8 cellular contexts compared by ENCODE assay signal in genomic region chr22:49960159-49960966, GRCh38. TPM values are rescaled to one million over a fixed set of nuclear protein-coding genes. Genes with fewer than 3 reads are reported as not detected.
DNase-seq lines count a peak whose midpoint lies in the region; ATAC-seq and TF ChIP-seq lines count a peak whose summit lies in the region.

Gene PIM3, plus strand, starts transcription at chr22:49960772. Its CDS starts 176 bp downstream, at chr22:49960948.

- POLR2A ChIA-PET in AG04450 (lab: Yijun Ruan, JAX) = interaction anchor here (2.8 to 3.5 kb wide), 2 partner anchors 8 to 24 kb away, joined by 14 to 20 read pairs; no protein-coding TSS in a partner anchor

- dilution Hi-C loops in mammary epithelial cell (cut with HindIII; ENCODE audit: low sequenced_read_pairs) = no loop called here

- BruUV-seq in mammary epithelial cell (replicated peaks; lab: Mats Ljungman, UMichigan) = no TSS peak

- peak within 1 kb of the TSS; percentile 52 for H3K27ac ChIP-seq in AG04450 (ENCODE audit: low read depth, low read length)
- H3K27ac ChIP-seq in mammary epithelial cell (ENCODE audit: insufficient read depth, low read depth, low read length) = peak within 1 kb of the TSS; percentile 69
- peak within 1 kb of the TSS; percentile 90 to 99 (median 96) for H3K27ac ChIP-seq in skin epidermis

- CTCF ChIA-PET in AG04450 (lab: Charles Lee) (no interaction called here), mammary epithelial cell (lab: Charles Lee; ENCODE audit: low non-redundant PET) (no interaction called here)

- intact Hi-C loops in mammary epithelial cell (cut with micrococcal nuclease) = loop anchor here (1.0 kb wide), 1 partner anchor 29 kb away; no protein-coding TSS in a partner anchor

- peaks cover 8% of the 10 kb centered on the region for H4K20me1 ChIP-seq in mammary epithelial cell (ENCODE audit: insufficient read depth, low read length)

- in situ Hi-C loops in mammary epithelial cell (cut with MboI; ENCODE audit: low sequenced_read_pairs in 2 of 2) = no loop called here

- ATAC-seq in GM18873 (IDR thresholded peaks at IDR 0.05; ENCODE audit: low FRiP score, unreplicated experiment) (peak; percentile 46), HG03135 (IDR thresholded peaks at IDR 0.05; ENCODE audit: unreplicated experiment) (peak; percentile 55)

- H3K9me3 ChIP-seq in AG04450 (ENCODE audit: control insufficient read depth, insufficient read depth, low read length) (peaks cover 4% of the 10 kb centered on the region; the same call in 1 of the 2 replicates), mammary epithelial cell (replicated peaks; ENCODE audit: insufficient read depth, low read length) (no peaks in the 10 kb centered on the region)

- H3K9ac ChIP-seq in mammary epithelial cell (ENCODE audit: insufficient read depth, low read length) = peak within 1 kb of the TSS; percentile 64

- H3K4me3 ChIP-seq in AG04450 (ENCODE audit: low read depth, low read length) (peak within 1 kb of the TSS; percentile 82), WI38 (ENCODE audit: low read depth, low read length) (peak within 1 kb of the TSS; percentile 75), mammary epithelial cell (replicated peaks in 1 of 3; ENCODE audit: insufficient read depth in 1 of 3, low read depth in 2 of 3, low read length in 3 of 3) (peak within 1 kb of the TSS; percentile 58 to 93 (median 71)), skin epidermis (peak within 1 kb of the TSS; percentile 56 to 97 (median 70))

- H2AFZ ChIP-seq in mammary epithelial cell (ENCODE audit: low read depth, low read length) = peak within 1 kb of the TSS; percentile 85

- peaks cover 23% of the 10 kb centered on the region for H3K4me1 ChIP-seq in mammary epithelial cell (ENCODE audit: insufficient read depth, low read length)

- H3K27me3 ChIP-seq in AG04450 (ENCODE audit: control insufficient read depth, insufficient read depth, low read length) (no peaks in the 10 kb centered on the region), mammary epithelial cell (ENCODE audit: insufficient read depth, low read length) (no peaks in the 10 kb centered on the region)

- WGBS in mammary epithelial cell (ENCODE audit: low coverage, missing lambda C conversion rate) = 4% methylated on average over 9 of the region's 132 CpGs

- peaks cover 4% of the 10 kb centered on the region for H3K36me3 ChIP-seq in mammary epithelial cell (ENCODE audit: insufficient read depth, low read length)

- peak within 1 kb of the TSS; percentile 100 for H3K4me2 ChIP-seq in mammary epithelial cell (ENCODE audit: insufficient read depth, low read depth, low read length)

- peak; percentile 85 for DNase-seq in AG04450 (ENCODE audit: low read depth, low spot score)
- peak; percentile 76 for DNase-seq in NCI-H2227 treated with DMSO at 0.1 percent for 48 hours (lab: John Stamatoyannopoulos, UW)
- peak; percentile 95 for DNase-seq in mammary epithelial cell
- peak; percentile 97 for DNase-seq in iPS-NIHi11 (ENCODE audit: low spot score)

- TF ChIP-seq CTCF in AG04450 (IDR thresholded peaks at IDR 0.05; ENCODE audit: low read depth, low read length) = no peak
- no peak for TF ChIP-seq CTCF in WI38 (IDR thresholded peaks at IDR 0.05; ENCODE audit: low read depth, low read length)
- no peak for TF ChIP-seq CTCF in mammary epithelial cell (conservative IDR thresholded peaks at IDR 0.05 in 1 of 2, IDR thresholded peaks at IDR 0.05 in 1 of 2; ENCODE audit: extremely low read depth in 1 of 2, insufficient read depth in 1 of 2, low read depth in 1 of 2, low read length in 2 of 2)

- peaks cover 39% of the 10 kb centered on the region for H3K79me2 ChIP-seq in mammary epithelial cell (ENCODE audit: insufficient read depth, low read length)

RNA-seq across cellular contexts. Expression of gene PIM3, which starts in this region (rescaled TPM):
- 6.1 and 8.2 TPM in 2 replicates for polyA plus RNA-seq in AG04450 (2011; rRNA removed)
- polyA minus RNA-seq in AG04450 (2011; rRNA and poly(A)+ RNA removed) = 3.2 and 4.1 TPM in 2 replicates
- 10 to 100 TPM; 26.6 to 68.7 TPM for total RNA-seq in mammary epithelial cell
- polyA plus RNA-seq in mammary epithelial cell = 11.1 TPM
- 6.3 TPM for polyA minus RNA-seq in mammary epithelial cell

Comparison
In these comparisons a context has a peak if more than half of its experiments do, and no peak if none do; other contexts are left out.
1. Peak in every context shown above with its lines: DNase-seq, ATAC-seq, H3K4me3 ChIP-seq and H3K27ac ChIP-seq.